Comparison of ENCODE assay signal across 10 cellular contexts in the genomic region with DNA sequence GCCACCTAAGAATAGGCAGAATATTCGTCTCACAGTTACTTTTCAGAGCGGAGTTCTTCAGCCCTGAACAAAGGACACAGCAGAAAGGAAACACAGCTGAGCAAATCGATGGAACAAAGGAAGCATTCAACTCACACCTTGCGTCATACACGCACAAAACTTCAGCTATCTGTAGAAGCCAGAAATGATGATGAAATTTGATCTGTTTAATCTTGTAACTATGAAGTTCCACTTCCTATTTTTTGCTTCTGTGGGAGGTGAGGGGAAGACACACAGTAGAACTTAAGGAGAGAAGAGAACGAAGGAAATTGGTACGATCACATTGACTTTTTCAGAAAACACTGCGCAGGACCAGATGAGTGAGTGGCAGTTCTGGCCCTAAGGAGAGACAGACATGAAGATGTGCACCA. TPM values are rescaled to one million over a fixed set of nuclear protein-coding genes. Genes with fewer than 3 reads are reported as not detected.
DNase-seq lines count a peak whose midpoint lies in the region; ATAC-seq and TF ChIP-seq lines count a peak whose summit lies in the region.
"Had no signal": no experiment of that assay in that cellular context is flagged by ENCODE, and none has a peak within 500 bp of the region (broad histone marks: within the 10 kb centered on the region; RNA-seq: fewer than 3 reads in every experiment).

No MANE protein-coding gene starts in this region.

- H3K27ac ChIP-seq in HEK293 (ENCODE audit: extremely low read depth, low read depth, low read length), result no peak overlapping the region
- peak overlapping the region; percentile 37 for H3K27ac ChIP-seq in duodenal mucosa (ENCODE audit: low read depth, low read length)
- no peak overlapping the region for H3K27ac ChIP-seq in neural progenitor cell

- peaks cover 31% of the 10 kb centered on the region for H3K79me2 ChIP-seq in neural progenitor cell (ENCODE audit: low read depth)

- no peaks in the 10 kb centered on the region for H3K9me3 ChIP-seq in HEK293 (ENCODE audit: control insufficient read depth, insufficient read depth, low read depth, low read length)
- H3K9me3 ChIP-seq in duodenal mucosa (ENCODE audit: control insufficient read depth in 1 of 2, low read length in 2 of 2), result no peaks in the 10 kb centered on the region
- no peaks in the 10 kb centered on the region for H3K9me3 ChIP-seq in neural progenitor cell (ENCODE audit: low read depth)

- H3K4me3 Mint-ChIP-seq in neural progenitor cell, result no peak overlapping the region
- H3K4me3 Mint-ChIP-seq: natural killer cell treated with Interleukin-12 subunit alpha and Interleukin-12 subunit beta and Interleukin-15 and Interleukin-18, amount 100 ng/mL, for 72 hours had no signal

- no peak for TF ChIP-seq CTCF in HEK293 (tag by site-specific recombination; IDR thresholded peaks at IDR 0.05)
- no peak for TF ChIP-seq CTCF in neural progenitor cell (IDR thresholded peaks at IDR 0.05)

- CTCF ChIA-PET in HEK293 (lab: Yijun Ruan, JAX), result no interaction called here

- no peaks in the 10 kb centered on the region for H3K9me3 Mint-ChIP-seq in neural progenitor cell
- H3K9me3 Mint-ChIP-seq: natural killer cell treated with Interleukin-12 subunit alpha and Interleukin-12 subunit beta and Interleukin-15 and Interleukin-18, amount 100 ng/mL, for 72 hours had no signal

- H3K36me3 ChIP-seq in HEK293 (ENCODE audit: control insufficient read depth in 2 of 2, insufficient read depth in 1 of 2, low read length in 2 of 2) (no peaks in the 10 kb centered on the region; a peak in 1 of 3 replicates), duodenal mucosa (ENCODE audit: control insufficient read depth in 1 of 2, insufficient read depth in 2 of 2, low read length in 2 of 2) (no peaks in the 10 kb centered on the region), neural progenitor cell (no peaks in the 10 kb centered on the region)

- no peak for ATAC-seq in GM19452 (IDR thresholded peaks at IDR 0.05; ENCODE audit: unreplicated experiment)
- ATAC-seq: stimulated activated naive CD8-positive, alpha-beta T cell treated with anti-CD3 and anti-CD28 coated beads, Interleukin-15, Interleukin-2, amounts not matched to agents 100 U/mL and 50 U/mL, for 24 hours had no signal

- H3K9ac ChIP-seq in duodenal mucosa (ENCODE audit: low read depth in 1 of 2, low read length in 2 of 2), result no peak overlapping the region
- H3K9ac ChIP-seq in neural progenitor cell, result no peak overlapping the region

- H3K4me2 ChIP-seq in neural progenitor cell, result peak overlapping the region; percentile 1

- no peaks in the 10 kb centered on the region for H3K27me3 ChIP-seq in duodenal mucosa (ENCODE audit: control insufficient read depth in 1 of 2, insufficient read depth in 2 of 2, low read length in 2 of 2)
- H3K27me3 ChIP-seq in neural progenitor cell, result no peaks in the 10 kb centered on the region

- H3K27ac Mint-ChIP-seq in neural progenitor cell, result peak overlapping the region; percentile 14
- H3K27ac Mint-ChIP-seq: natural killer cell treated with Interleukin-12 subunit alpha and Interleukin-12 subunit beta and Interleukin-15 and Interleukin-18, amount 100 ng/mL, for 72 hours had no signal

- H2AFZ ChIP-seq in neural progenitor cell (replicated peaks), result no peak overlapping the region

- peaks cover 10% of the 10 kb centered on the region for H3K4me1 ChIP-seq in HEK293 (ENCODE audit: control insufficient read depth, insufficient read depth, low read length)
- H3K4me1 ChIP-seq in duodenal mucosa (ENCODE audit: control insufficient read depth in 1 of 2, insufficient read depth in 2 of 2, low read length in 2 of 2), result peaks cover 19 to 39% of the 10 kb centered on the region in 2 donors
- H3K4me1 ChIP-seq in neural progenitor cell, result peaks cover 22% of the 10 kb centered on the region

- POLR2A ChIA-PET in HEK293 (lab: Yijun Ruan, JAX), result no interaction called here

- no peaks in the 10 kb centered on the region for H3K36me3 Mint-ChIP-seq in neural progenitor cell
- H3K36me3 Mint-ChIP-seq: natural killer cell treated with Interleukin-12 subunit alpha and Interleukin-12 subunit beta and Interleukin-15 and Interleukin-18, amount 100 ng/mL, for 72 hours had no signal

- peak; percentile 72 for DNase-seq in NCI-H748 treated with DMSO at 0.1 percent for 48 hours (lab: John Stamatoyannopoulos, UW)
- peak; percentile 33 for DNase-seq in neural progenitor cell (ENCODE audit: low spot score)
- DNase-seq in mucosa of gallbladder (ENCODE audit: low spot score), result no peak
- DNase-seq in activated CD4-positive, CD25-positive, alpha-beta regulatory T cell treated with anti-CD3 and anti-CD28 coated beads, Interleukin-2, amount 50 U/mL, for 72 hours, result no peak
- no peak for DNase-seq in NCI-H128 (lab: John Stamatoyannopoulos, UW; ENCODE audit: unreplicated experiment)
- DNase-seq: stimulated activated naive CD8-positive, alpha-beta T cell treated with anti-CD3 and anti-CD28 coated beads, Interleukin-15, Interleukin-2, amounts not matched to agents 100 U/mL and 50 U/mL, for 24 hours had no signal

- H3K4me3 ChIP-seq in HEK293 (ENCODE audit: low read depth, low read length), result no peak overlapping the region
- H3K4me3 ChIP-seq in duodenal mucosa (ENCODE audit: low read depth in 1 of 2, low read length in 2 of 2), result no peak overlapping the region
- H3K4me3 ChIP-seq in neural progenitor cell, result no peak overlapping the region

- peaks cover 21% of the 10 kb centered on the region for H4K20me1 ChIP-seq in neural progenitor cell (ENCODE audit: low read depth)

- H3F3A ChIP-seq in neural progenitor cell (ENCODE audit: low read depth), result no peaks in the 10 kb centered on the region

- no peaks in the 10 kb centered on the region for H3K27me3 Mint-ChIP-seq in neural progenitor cell (ENCODE audit: insufficient read depth, low read depth)

- H3K4me1 Mint-ChIP-seq in neural progenitor cell, result peaks cover 37% of the 10 kb centered on the region

TF ChIP-seq in HEK293, 187 proteins besides CTCF, POLR2A, EP300 and RAD21 (continues in another document):
- TF ChIP-seq ZNF510 (tag by site-specific recombination; IDR thresholded peaks at IDR 0.05; ENCODE audit: insufficient replicate concordance) (no peak), ZNF629 (tag by site-specific recombination; IDR thresholded peaks at IDR 0.05) (peak; percentile 78), MEIS1 (CRISPR knock-in tag; IDR thresholded peaks at IDR 0.05; ENCODE audit: borderline replicate concordance) (no peak), OSR2 (tag by site-specific recombination; IDR thresholded peaks at IDR 0.05) (peak; percentile 93), ZNF416 (tag by site-specific recombination; IDR thresholded peaks at IDR 0.05) (no peak), ZNF501 (tag by site-specific recombination; IDR thresholded peaks at IDR 0.05) (no peak), ZNF558 (tag by site-specific recombination; IDR thresholded peaks at IDR 0.05) (0 out of 2 replicates have a peak, but pooled peaks have one; percentile 61), ZNF423 (tag by site-specific recombination; IDR thresholded peaks at IDR 0.05) (no peak), ZNF585B (tag by site-specific recombination; IDR thresholded peaks at IDR 0.05) (no peak), ZNF600 (tag by site-specific recombination; IDR thresholded peaks at IDR 0.05) (0 out of 2 replicates have a peak, but pooled peaks have one; percentile 21), ZBTB17 (tag by site-specific recombination; IDR thresholded peaks at IDR 0.05) (peak; percentile 97), ZNF324 (tag by site-specific recombination; IDR thresholded peaks at IDR 0.05) (no peak), ZNF366 (tag by site-specific recombination; conservative IDR thresholded peaks at IDR 0.05) (0 out of 2 replicates have a peak, but pooled peaks have one; percentile 17)
- TF ChIP-seq, protein P1, sequence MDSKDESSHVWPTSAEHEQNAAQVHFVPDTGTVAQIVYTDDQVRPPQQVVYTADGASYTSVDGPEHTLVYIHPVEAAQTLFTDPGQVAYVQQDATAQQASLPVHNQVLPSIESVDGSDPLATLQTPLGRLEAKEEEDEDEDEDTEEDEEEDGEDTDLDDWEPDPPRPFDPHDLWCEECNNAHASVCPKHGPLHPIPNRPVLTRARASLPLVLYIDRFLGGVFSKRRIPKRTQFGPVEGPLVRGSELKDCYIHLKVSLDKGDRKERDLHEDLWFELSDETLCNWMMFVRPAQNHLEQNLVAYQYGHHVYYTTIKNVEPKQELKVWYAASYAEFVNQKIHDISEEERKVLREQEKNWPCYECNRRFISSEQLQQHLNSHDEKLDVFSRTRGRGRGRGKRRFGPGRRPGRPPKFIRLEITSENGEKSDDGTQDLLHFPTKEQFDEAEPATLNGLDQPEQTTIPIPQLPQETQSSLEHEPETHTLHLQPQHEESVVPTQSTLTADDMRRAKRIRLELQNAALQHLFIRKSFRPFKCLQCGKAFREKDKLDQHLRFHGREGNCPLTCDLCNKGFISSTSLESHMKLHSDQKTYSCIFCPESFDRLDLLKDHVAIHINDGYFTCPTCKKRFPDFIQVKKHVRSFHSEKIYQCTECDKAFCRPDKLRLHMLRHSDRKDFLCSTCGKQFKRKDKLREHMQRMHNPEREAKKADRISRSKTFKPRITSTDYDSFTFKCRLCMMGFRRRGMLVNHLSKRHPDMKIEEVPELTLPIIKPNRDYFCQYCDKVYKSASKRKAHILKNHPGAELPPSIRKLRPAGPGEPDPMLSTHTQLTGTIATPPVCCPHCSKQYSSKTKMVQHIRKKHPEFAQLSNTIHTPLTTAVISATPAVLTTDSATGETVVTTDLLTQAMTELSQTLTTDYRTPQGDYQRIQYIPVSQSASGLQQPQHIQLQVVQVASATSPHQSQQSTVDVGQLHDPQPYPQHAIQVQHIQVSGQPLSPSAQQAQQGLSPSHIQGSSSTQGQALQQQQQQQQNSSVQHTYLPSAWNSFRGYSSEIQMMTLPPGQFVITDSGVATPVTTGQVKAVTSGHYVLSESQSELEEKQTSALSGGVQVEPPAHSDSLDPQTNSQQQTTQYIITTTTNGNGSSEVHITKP (tag by site-specific recombination; IDR thresholded peaks at IDR 0.05), result peak; percentile 36; the same call in 1 of the 2 replicates
- TF ChIP-seq, protein P2, sequence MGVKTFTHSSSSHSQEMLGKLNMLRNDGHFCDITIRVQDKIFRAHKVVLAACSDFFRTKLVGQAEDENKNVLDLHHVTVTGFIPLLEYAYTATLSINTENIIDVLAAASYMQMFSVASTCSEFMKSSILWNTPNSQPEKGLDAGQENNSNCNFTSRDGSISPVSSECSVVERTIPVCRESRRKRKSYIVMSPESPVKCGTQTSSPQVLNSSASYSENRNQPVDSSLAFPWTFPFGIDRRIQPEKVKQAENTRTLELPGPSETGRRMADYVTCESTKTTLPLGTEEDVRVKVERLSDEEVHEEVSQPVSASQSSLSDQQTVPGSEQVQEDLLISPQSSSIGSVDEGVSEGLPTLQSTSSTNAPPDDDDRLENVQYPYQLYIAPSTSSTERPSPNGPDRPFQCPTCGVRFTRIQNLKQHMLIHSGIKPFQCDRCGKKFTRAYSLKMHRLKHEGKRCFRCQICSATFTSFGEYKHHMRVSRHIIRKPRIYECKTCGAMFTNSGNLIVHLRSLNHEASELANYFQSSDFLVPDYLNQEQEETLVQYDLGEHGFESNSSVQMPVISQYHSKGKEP (tag by site-specific recombination; IDR thresholded peaks at IDR 0.05), result no peak

RNA-seq across cellular contexts. Expression of gene FAM171A1, which starts 26.2 kb away (rescaled TPM):
- total RNA-seq in neural progenitor cell (ENCODE audit: low replicate concordance), result 28.2 and 32.2 TPM in 2 replicates
- total RNA-seq in mucosa of gallbladder, result 73.9 TPM

Comparison
In these comparisons a context has a peak if more than half of its experiments do, and no peak if none do; other contexts are left out.
1. DNase-seq: peak in NCI-H748 treated with DMSO at 0.1 percent for 48 hours (single experiment) and neural progenitor cell (single experiment); none in mucosa of gallbladder (single experiment), activated CD4-positive, CD25-positive, alpha-beta regulatory T cell treated with anti-CD3 and anti-CD28 coated beads, Interleukin-2, amount 50 U/mL, for 72 hours (single experiment) and NCI-H128 (single experiment).